ENCODE assay signal across 8 cellular contexts in genomic region chr9:105694320-105694847, GRCh38. TPM values are rescaled to one million over a fixed set of nuclear protein-coding genes. Genes with fewer than 3 reads are reported as not detected.
DNase-seq lines count a peak whose midpoint lies in the region; ATAC-seq and TF ChIP-seq lines count a peak whose summit lies in the region.

A gene with protein sequence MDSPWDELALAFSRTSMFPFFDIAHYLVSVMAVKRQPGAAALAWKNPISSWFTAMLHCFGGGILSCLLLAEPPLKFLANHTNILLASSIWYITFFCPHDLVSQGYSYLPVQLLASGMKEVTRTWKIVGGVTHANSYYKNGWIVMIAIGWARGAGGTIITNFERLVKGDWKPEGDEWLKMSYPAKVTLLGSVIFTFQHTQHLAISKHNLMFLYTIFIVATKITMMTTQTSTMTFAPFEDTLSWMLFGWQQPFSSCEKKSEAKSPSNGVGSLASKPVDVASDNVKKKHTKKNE (plus strand): TSS chr9:105694541. CDS start chr9:105694661, 120 bp downstream.

- H3K4me3 ChIP-seq in HUES6 (ENCODE audit: low read depth, low read length) (peak within 1 kb of the TSS; percentile 93), PC-3 (ENCODE audit: low read length) (peak within 1 kb of the TSS; percentile 98)

- no peaks in the 10 kb centered on the region for H3K9me3 Mint-ChIP-seq in natural killer cell treated with Interleukin-12 subunit alpha and Interleukin-12 subunit beta and Interleukin-15 and Interleukin-18, amount 100 ng/mL, for 72 hours

- H3K9ac ChIP-seq in HUES6 (ENCODE audit: low read length): peak within 1 kb of the TSS; percentile 25
- peak within 1 kb of the TSS; percentile 66 for H3K9ac ChIP-seq in PC-3 (ENCODE audit: low read length)

- intact Hi-C loops in PC-3 (cut with micrococcal nuclease): loop anchor here (1.0 kb wide), 1 partner anchor 24 kb away; no protein-coding TSS in a partner anchor

- CTCF ChIA-PET in PC-3 (lab: Charles Lee): interaction anchor here (0.6 kb wide), 1 partner anchor 986 kb away, joined by 4 read pairs; no protein-coding TSS in a partner anchor

- H3K79me2 ChIP-seq in PC-3 (ENCODE audit: low read length): peaks cover 44% of the 10 kb centered on the region

- H3K4me1 Mint-ChIP-seq in natural killer cell treated with Interleukin-12 subunit alpha and Interleukin-12 subunit beta and Interleukin-15 and Interleukin-18, amount 100 ng/mL, for 72 hours (ENCODE audit: low read depth in 2 of 2): peaks cover 16 to 19% of the 10 kb centered on the region in 2 donors

- H3K4me1 ChIP-seq in HUES6 (ENCODE audit: control insufficient read depth, insufficient read depth, low read length) (peaks cover 8% of the 10 kb centered on the region), PC-3 (ENCODE audit: insufficient read depth, low read length) (peaks cover 7% of the 10 kb centered on the region; the same call in 1 of the 2 replicates)

- peak within 1 kb of the TSS; percentile 90 for H3K4me2 ChIP-seq in PC-3 (ENCODE audit: low read length)

- no TSS peak for BruUV-seq in PC-3 (replicated peaks; lab: Mats Ljungman, UMichigan)

- H4K20me1 ChIP-seq in PC-3 (ENCODE audit: low read length): no peaks in the 10 kb centered on the region

- no peaks in the 10 kb centered on the region for H3K36me3 Mint-ChIP-seq in natural killer cell treated with Interleukin-12 subunit alpha and Interleukin-12 subunit beta and Interleukin-15 and Interleukin-18, amount 100 ng/mL, for 72 hours

- no peak for TF ChIP-seq CTCF in PC-3 (conservative IDR thresholded peaks at IDR 0.05; ENCODE audit: low read depth, low read length)

- POLR2A ChIA-PET in PC-3 (lab: Charles Lee; ENCODE audit: unreplicated experiment): no interaction called here

- H3K4me3 Mint-ChIP-seq in natural killer cell treated with Interleukin-12 subunit alpha and Interleukin-12 subunit beta and Interleukin-15 and Interleukin-18, amount 100 ng/mL, for 72 hours: peak within 1 kb of the TSS; percentile 87

- H3K36me3 ChIP-seq in HUES6 (ENCODE audit: control insufficient read depth, insufficient read depth, low read length) (no peaks in the 10 kb centered on the region), PC-3 (ENCODE audit: low read depth, low read length) (no peaks in the 10 kb centered on the region)

- peak within 1 kb of the TSS; percentile 24 to 34 for H3K27ac Mint-ChIP-seq in natural killer cell treated with Interleukin-12 subunit alpha and Interleukin-12 subunit beta and Interleukin-15 and Interleukin-18, amount 100 ng/mL, for 72 hours

- H3K9me2 ChIP-seq in PC-3 (replicated peaks; ENCODE audit: low read length): no peaks in the 10 kb centered on the region

- peaks cover 18 to 28% of the 10 kb centered on the region in 2 donors for H3K27me3 Mint-ChIP-seq in natural killer cell treated with Interleukin-12 subunit alpha and Interleukin-12 subunit beta and Interleukin-15 and Interleukin-18, amount 100 ng/mL, for 72 hours

- H3K9me3 ChIP-seq in HUES6 (ENCODE audit: control insufficient read depth, insufficient read depth, low read depth, low read length): no peaks in the 10 kb centered on the region
- no peaks in the 10 kb centered on the region for H3K9me3 ChIP-seq in PC-3 (ENCODE audit: low read length)

- peaks cover 43% of the 10 kb centered on the region for H3K27me3 ChIP-seq in HUES6 (ENCODE audit: control insufficient read depth, insufficient read depth, low read length)
- no peaks in the 10 kb centered on the region for H3K27me3 ChIP-seq in PC-3 (ENCODE audit: low read length)

- H3K27ac ChIP-seq in HUES6 (ENCODE audit: low read depth, low read length) (no peak within 1 kb of the TSS), PC-3 (ENCODE audit: low read length) (no peak within 1 kb of the TSS)

- ATAC-seq in GM21526 (IDR thresholded peaks at IDR 0.05; ENCODE audit: low FRiP score, unreplicated experiment) (peak; percentile 66), PC-3 (peak; percentile 85)
- ATAC-seq in natural killer cell treated with Interleukin-12 subunit alpha and Interleukin-12 subunit beta and Interleukin-15 and Interleukin-18, amount 100 ng/mL, for 72 hours: peak; percentile 94 to 95

- DNase-seq in DMS53 (lab: John Stamatoyannopoulos, UW) (peak; percentile 90), PC-3 (peak; percentile 80), activated T-helper 1 cell treated with Interleukin-2 at 50 U/mL for 16 hours (ENCODE audit: low read depth) (peak; percentile 68), fibroblast of peridontal ligament (ENCODE audit: extremely low read depth) (peak; percentile 46)
- peak; percentile 87 for DNase-seq in natural killer cell treated with Interleukin-12 subunit alpha and Interleukin-12 subunit beta and Interleukin-15 and Interleukin-18, amount 100 ng/mL, for 72 hours (ENCODE audit: low spot score)
- DNase-seq in stimulated activated naive CD4-positive, alpha-beta T cell treated with Interleukin-2 at 50 U/mL for 16 hours (lab: John Stamatoyannopoulos, UW): peak; percentile 66

- peak within 1 kb of the TSS; percentile 86 for H2AFZ ChIP-seq in PC-3 (ENCODE audit: low read length)

- H3F3A ChIP-seq in PC-3 (ENCODE audit: low read length, unreplicated experiment): no peaks in the 10 kb centered on the region

RNA-seq across cellular contexts. Expression of the gene that starts here (rescaled TPM):
- 13.3 and 16.0 TPM in 2 replicates for total RNA-seq in PC-3 (2014; rRNA removed)
- 10 to 100 TPM; 13.7 TPM for total RNA-seq in natural killer cell treated with Interleukin-12 subunit alpha and Interleukin-12 subunit beta and Interleukin-15 and Interleukin-18, amount 100 ng/mL, for 72 hours
